ENCODE assay signal across 8 cellular contexts in the genomic region with DNA sequence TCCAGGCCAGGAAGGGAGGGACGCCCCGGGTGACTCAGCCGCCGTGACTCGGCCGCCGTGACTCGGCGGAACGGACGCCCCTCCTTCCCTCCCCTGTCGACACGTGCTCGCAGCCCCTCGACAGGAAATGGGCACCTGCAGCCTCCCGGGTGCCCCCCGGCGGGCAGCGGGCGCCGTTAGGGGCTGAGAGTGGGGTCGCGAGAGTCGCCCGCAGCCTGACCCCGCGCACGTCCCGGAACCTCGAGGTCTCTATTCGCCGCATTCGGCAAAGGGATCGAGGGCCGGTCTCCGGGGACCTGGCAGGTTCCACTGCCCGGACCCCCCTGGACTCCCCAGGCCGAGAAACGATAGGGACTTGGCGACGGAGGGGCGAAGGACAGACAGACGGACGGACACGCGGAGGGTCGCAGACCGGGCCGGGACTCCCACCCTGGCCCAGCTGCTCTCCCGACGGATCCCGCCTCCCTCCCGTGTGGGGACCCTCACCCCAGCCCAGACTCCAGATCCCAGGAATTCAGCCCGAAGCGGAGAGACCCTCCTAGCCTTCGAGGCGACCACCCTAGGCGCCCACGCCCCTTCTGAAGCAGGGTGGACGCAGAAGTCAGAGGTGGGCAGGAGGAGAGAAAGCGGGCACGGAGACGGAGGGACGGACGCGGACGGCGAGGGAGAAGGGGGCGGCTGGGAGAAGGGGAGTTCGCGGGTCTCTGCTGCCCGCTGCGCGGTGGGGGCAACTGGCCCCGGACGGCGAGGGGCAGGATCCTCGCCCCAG. TPM values are rescaled to one million over a fixed set of nuclear protein-coding genes. Genes with fewer than 3 reads are reported as not detected.
A peak's percentile ranks its signal among the peaks of the same experiment; 100 is the strongest.
DNase-seq lines count a peak whose midpoint lies in the region; ATAC-seq and TF ChIP-seq lines count a peak whose summit lies in the region.

No MANE protein-coding gene starts in this region.

- H3K79me2 ChIP-seq in neural cell (replicated peaks; ENCODE audit: insufficient read depth, low read length), result no peaks in the 10 kb centered on the region

- H3K36me3 ChIP-seq in esophagus squamous epithelium (peaks cover 0 to 12% (median 0%) of the 10 kb centered on the region in 3 donors), neural cell (ENCODE audit: insufficient read depth, low read length) (no peaks in the 10 kb centered on the region), thyroid gland (no peaks in the 10 kb centered on the region)

- DNase-seq in EH (ENCODE audit: low read depth) (peak; percentile 87), MV-4-11 (lab: John Stamatoyannopoulos, UW) (peak; percentile 43), activated T-cell treated with anti-CD3 and anti-CD28 coated beads for 24 hours (ENCODE audit: low read depth) (peak; percentile 71), esophagus squamous epithelium (lab: John Stamatoyannopoulos, UW) (no peak), thyroid gland (peak; percentile 40 to 41), HuH-7 (ENCODE audit: low spot score) (no peak)

- H3K9me2 ChIP-seq in neural cell (ENCODE audit: insufficient read depth, low read length), result no peaks in the 10 kb centered on the region

- no peak for ATAC-seq in GM18868 (IDR thresholded peaks at IDR 0.05; ENCODE audit: unreplicated experiment)

- H3K4me1 ChIP-seq in esophagus squamous epithelium, result peaks cover 5 to 49% (median 7%) of the 10 kb centered on the region in 3 donors
- H3K4me1 ChIP-seq in thyroid gland, result peaks cover 13 to 15% of the 10 kb centered on the region in 2 donors

- H3K4me3 ChIP-seq in esophagus squamous epithelium, result peak overlapping the region; percentile 73 to 89 (median 82)
- peak overlapping the region; percentile 67 for H3K4me3 ChIP-seq in neural cell (ENCODE audit: low read length)
- H3K4me3 ChIP-seq in thyroid gland (replicated peaks in 1 of 3), result peak overlapping the region in 2 of 3 donors; percentile 37 to 46

- H3K4me2 ChIP-seq in neural cell (ENCODE audit: low read length), result no peak overlapping the region

- TF ChIP-seq EP300 in neural cell (conservative IDR thresholded peaks at IDR 0.05; ENCODE audit: poor library complexity, severe bottlenecking), result no peak

- H3F3A ChIP-seq in neural cell (ENCODE audit: insufficient read depth, low read length, poor library complexity, severe bottlenecking), result no peaks in the 10 kb centered on the region

- intact Hi-C loops in esophagus squamous epithelium (cut with DNase I) (no loop called here), thyroid gland (cut with DNase I) (no loop called here)

- no peak overlapping the region for H3K9ac ChIP-seq in neural cell (ENCODE audit: low read length)

- H2AFZ ChIP-seq in neural cell (ENCODE audit: low read depth, low read length), result no peak overlapping the region

- peak overlapping the region; percentile 86 to 98 (median 92) for H3K27ac ChIP-seq in esophagus squamous epithelium
- no peak overlapping the region for H3K27ac ChIP-seq in neural cell (ENCODE audit: low read length)
- H3K27ac ChIP-seq in thyroid gland, result peak overlapping the region in 2 of 3 donors; percentile 30 to 42

- peaks cover 0 to 11% (median 0%) of the 10 kb centered on the region in 4 donors for H3K27me3 ChIP-seq in esophagus squamous epithelium
- peaks cover 63% of the 10 kb centered on the region for H3K27me3 ChIP-seq in neural cell (ENCODE audit: insufficient read depth, low read depth, low read length)
- peaks cover 9% of the 10 kb centered on the region for H3K27me3 ChIP-seq in thyroid gland

- TF ChIP-seq POLR2A in esophagus squamous epithelium (IDR thresholded peaks at IDR 0.05) (no peak), thyroid gland (IDR thresholded peaks at IDR 0.05) (no peak)

- H4K20me1 ChIP-seq in neural cell (ENCODE audit: insufficient read depth), result no peaks in the 10 kb centered on the region

- no peak for TF ChIP-seq RAD21 in neural cell (conservative IDR thresholded peaks at IDR 0.05)

- H3K9me3 ChIP-seq in esophagus squamous epithelium (no peaks in the 10 kb centered on the region), neural cell (ENCODE audit: low read length) (no peaks in the 10 kb centered on the region), thyroid gland (no peaks in the 10 kb centered on the region)

- TF ChIP-seq CTCF in esophagus squamous epithelium (IDR thresholded peaks at IDR 0.05), result peak in 1 of 6 experiments; percentile 1
- TF ChIP-seq CTCF in neural cell (IDR thresholded peaks at IDR 0.05; ENCODE audit: poor library complexity, severe bottlenecking), result no peak
- TF ChIP-seq CTCF in thyroid gland (IDR thresholded peaks at IDR 0.05), result no peak

- 0% methylated on average over 16 of the region's 78 CpGs; no CpG with 5 or more reads in 1 of the 2 donors for WGBS in esophagus squamous epithelium, 2 donors
- 1 to 4% methylated on average over 9 to 15 of the region's 78 CpGs for WGBS in thyroid gland, 2 donors

TF ChIP-seq in neural cell, 6 proteins besides CTCF, POLR2A, EP300 and RAD21:
- TF ChIP-seq EZH2 (IDR thresholded peaks at IDR 0.05; ENCODE audit: borderline replicate concordance, insufficient read depth, low read length, poor library complexity, severe bottlenecking), result peak; percentile 23
- TF ChIP-seq, protein P1, sequence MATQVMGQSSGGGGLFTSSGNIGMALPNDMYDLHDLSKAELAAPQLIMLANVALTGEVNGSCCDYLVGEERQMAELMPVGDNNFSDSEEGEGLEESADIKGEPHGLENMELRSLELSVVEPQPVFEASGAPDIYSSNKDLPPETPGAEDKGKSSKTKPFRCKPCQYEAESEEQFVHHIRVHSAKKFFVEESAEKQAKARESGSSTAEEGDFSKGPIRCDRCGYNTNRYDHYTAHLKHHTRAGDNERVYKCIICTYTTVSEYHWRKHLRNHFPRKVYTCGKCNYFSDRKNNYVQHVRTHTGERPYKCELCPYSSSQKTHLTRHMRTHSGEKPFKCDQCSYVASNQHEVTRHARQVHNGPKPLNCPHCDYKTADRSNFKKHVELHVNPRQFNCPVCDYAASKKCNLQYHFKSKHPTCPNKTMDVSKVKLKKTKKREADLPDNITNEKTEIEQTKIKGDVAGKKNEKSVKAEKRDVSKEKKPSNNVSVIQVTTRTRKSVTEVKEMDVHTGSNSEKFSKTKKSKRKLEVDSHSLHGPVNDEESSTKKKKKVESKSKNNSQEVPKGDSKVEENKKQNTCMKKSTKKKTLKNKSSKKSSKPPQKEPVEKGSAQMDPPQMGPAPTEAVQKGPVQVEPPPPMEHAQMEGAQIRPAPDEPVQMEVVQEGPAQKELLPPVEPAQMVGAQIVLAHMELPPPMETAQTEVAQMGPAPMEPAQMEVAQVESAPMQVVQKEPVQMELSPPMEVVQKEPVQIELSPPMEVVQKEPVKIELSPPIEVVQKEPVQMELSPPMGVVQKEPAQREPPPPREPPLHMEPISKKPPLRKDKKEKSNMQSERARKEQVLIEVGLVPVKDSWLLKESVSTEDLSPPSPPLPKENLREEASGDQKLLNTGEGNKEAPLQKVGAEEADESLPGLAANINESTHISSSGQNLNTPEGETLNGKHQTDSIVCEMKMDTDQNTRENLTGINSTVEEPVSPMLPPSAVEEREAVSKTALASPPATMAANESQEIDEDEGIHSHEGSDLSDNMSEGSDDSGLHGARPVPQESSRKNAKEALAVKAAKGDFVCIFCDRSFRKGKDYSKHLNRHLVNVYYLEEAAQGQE (IDR thresholded peaks at IDR 0.05; ENCODE audit: borderline replicate concordance), result no peak

RNA-seq across cellular contexts. Expression of a gene that starts 0.6 kb away (rescaled TPM):
- 10 to 100 TPM; 11.9 to 72.7 (median 35.6) TPM for total RNA-seq in esophagus squamous epithelium
- 0.68 TPM in 1 of 2 replicates, not detected in the other for polyA plus RNA-seq in neural cell
- polyA minus RNA-seq in neural cell, result not detected in 2 replicates
- total RNA-seq in thyroid gland, result 1 to 10 TPM in 3 of 4 donors, under 1 TPM in 1; 0.33 to 1.6 (median 1.5) TPM

RNA-seq across cellular contexts. Expression of a gene that starts 9.1 kb away (rescaled TPM):
- total RNA-seq in esophagus squamous epithelium (10 to 100 TPM; 16.0 to 34.3 (median 28.0) TPM), thyroid gland (10 to 100 TPM; 29.8 to 73.8 (median 42.9) TPM)
- polyA plus RNA-seq in neural cell, result 28.5 TPM in 2 replicates
- 14.1 and 15.3 TPM in 2 replicates for polyA minus RNA-seq in neural cell

RNA-seq across cellular contexts. Expression of a gene that starts 11.3 kb away (rescaled TPM):
- 10 to 100 TPM; 35.7 to 60.1 (median 38.4) TPM for total RNA-seq in esophagus squamous epithelium
- 248 and 284 TPM in 2 replicates for polyA plus RNA-seq in neural cell
- polyA minus RNA-seq in neural cell, result 145 and 164 TPM in 2 replicates
- total RNA-seq in thyroid gland, result 100 to 1,000 TPM in 2 of 4 donors, 10 to 100 TPM in 2; 65.9 to 128 (median 109) TPM

RNA-seq across cellular contexts. Expression of a gene that starts 19.3 kb away (rescaled TPM):
- total RNA-seq in esophagus squamous epithelium (10 to 100 TPM in 2 of 4 donors, 1 to 10 TPM in 2; 5.8 to 15.6 (median 10.6) TPM), thyroid gland (10 to 100 TPM; 17.7 to 27.1 (median 20.9) TPM)
- 13.3 and 20.4 TPM in 2 replicates for polyA plus RNA-seq in neural cell
- polyA minus RNA-seq in neural cell, result 16.0 and 16.6 TPM in 2 replicates

RNA-seq across cellular contexts. Expression of a gene that starts 19.7 kb away (rescaled TPM):
- total RNA-seq in esophagus squamous epithelium (100 to 1,000 TPM in 1 of 4 donors, 10 to 100 TPM in 3; 69.6 to 138 (median 76.8) TPM), thyroid gland (100 to 1,000 TPM in 3 of 4 donors, 10 to 100 TPM in 1; 82.0 to 184 (median 132) TPM)
- polyA plus RNA-seq in neural cell, result 242 and 259 TPM in 2 replicates
- polyA minus RNA-seq in neural cell, result 96.9 and 99.1 TPM in 2 replicates

Comparison
In these comparisons a context has a peak if more than half of its experiments do, and no peak if none do; other contexts are left out.
1. DNase-seq: peak in EH (single experiment), MV-4-11 (single experiment), activated T-cell treated with anti-CD3 and anti-CD28 coated beads for 24 hours (single experiment) and thyroid gland (2 of 2); none in esophagus squamous epithelium (single experiment) and HuH-7 (single experiment).
2. RNA of a gene that starts 0.6 kb away (total RNA-seq): 11.9 to 72.7 TPM in esophagus squamous epithelium; 0.33 to 1.6 TPM in thyroid gland; every median in the first group is over 4 times any median in the second.
3. Peak in every context shown above with its lines, with median percentiles within 50 percentile points of each other: H3K4me3 ChIP-seq.